In the genomic region with DNA sequence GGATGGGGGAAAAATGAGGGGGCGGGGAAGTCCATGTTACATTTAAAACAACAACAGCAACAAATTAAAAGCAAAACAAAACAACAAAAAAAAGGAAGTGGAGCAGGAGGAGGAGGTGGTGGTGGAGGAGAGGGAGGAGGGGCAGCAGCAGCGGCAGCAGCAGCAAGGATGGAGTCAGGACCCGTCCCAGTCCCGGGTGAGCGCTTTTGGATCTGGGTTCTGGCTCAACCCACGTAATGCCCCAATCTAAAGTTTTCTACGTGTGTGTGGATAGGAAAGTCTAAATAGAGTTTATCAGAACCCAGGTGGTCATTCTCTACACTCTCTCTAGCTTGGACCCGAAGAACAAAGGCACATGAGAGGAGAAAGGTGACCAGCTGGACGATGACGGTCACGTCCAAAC, we compare ENCODE assay signal across 8 cellular contexts. TPM values are rescaled to one million over a fixed set of nuclear protein-coding genes. Genes with fewer than 3 reads are reported as not detected.
DNase-seq lines count a peak whose midpoint lies in the region; TF ChIP-seq lines count a peak whose summit lies in the region.

No MANE protein-coding gene starts in this region.

- peak; percentile 42 for DNase-seq in DMS 273 (lab: John Stamatoyannopoulos, UW; ENCODE audit: unreplicated experiment)
- DNase-seq in DMS 273 treated with DMSO at 0.1 percent for 48 hours (lab: John Stamatoyannopoulos, UW) = no peak
- DNase-seq in NCI-H2227 (lab: John Stamatoyannopoulos, UW; ENCODE audit: unreplicated experiment) = peak; percentile 41
- DNase-seq in retinal pigment epithelial cell (ENCODE audit: low read depth) = no peak
- no peak for DNase-seq in HPDE6-E6E7 (ENCODE audit: extremely low spot score)
- DNase-seq in T1000 (lab: John Stamatoyannopoulos, UW) = no peak
- no peak for DNase-seq in tibial nerve (ENCODE audit: low spot score in 2 of 2)

- TF ChIP-seq EP300 in tibial nerve (IDR thresholded peaks at IDR 0.05) = no peak

- no peak overlapping the region for H3K27ac ChIP-seq in ectodermal cell (ENCODE audit: insufficient read depth, low read depth, low read length, poor library complexity, severe bottlenecking)
- no peak overlapping the region for H3K27ac ChIP-seq in tibial nerve

- no peaks in the 10 kb centered on the region for H3K36me3 ChIP-seq in ectodermal cell (ENCODE audit: control insufficient read depth, insufficient read depth, low read length)
- H3K36me3 ChIP-seq in tibial nerve = no peaks in the 10 kb centered on the region

- H3K4me3 ChIP-seq in ectodermal cell (ENCODE audit: insufficient read depth, low read depth, low read length) (peak overlapping the region; percentile 24), retinal pigment epithelial cell (ENCODE audit: low read length) (peak overlapping the region; percentile 18), tibial nerve (peak overlapping the region in 1 of 4 donors; percentile 16)

- 2% methylated on average over 10 of the region's 11 CpGs for WGBS in ectodermal cell, 2 experiments
- 10 to 11% methylated on average over 11 of the region's 11 CpGs for WGBS in tibial nerve, 2 donors

- peaks cover 28% of the 10 kb centered on the region for H3K4me1 ChIP-seq in ectodermal cell (ENCODE audit: control insufficient read depth, insufficient read depth, low read length)
- H3K4me1 ChIP-seq in tibial nerve = peaks cover 0 to 56% (median 33%) of the 10 kb centered on the region in 4 donors

- H3K27me3 ChIP-seq in ectodermal cell (ENCODE audit: control insufficient read depth, insufficient read depth, low read length, poor library complexity, severe bottlenecking) = peaks cover 80% of the 10 kb centered on the region
- peaks cover 16 to 90% of the 10 kb centered on the region in 2 donors for H3K27me3 ChIP-seq in tibial nerve

- H3K9me3 ChIP-seq in ectodermal cell (ENCODE audit: control insufficient read depth, low read length) (no peaks in the 10 kb centered on the region), tibial nerve (no peaks in the 10 kb centered on the region)

- TF ChIP-seq CTCF in retinal pigment epithelial cell (conservative IDR thresholded peaks at IDR 0.05; ENCODE audit: low read depth, low read length) = no peak
- no peak for TF ChIP-seq CTCF in tibial nerve (IDR thresholded peaks at IDR 0.05)

- no peak for TF ChIP-seq POLR2A in tibial nerve (IDR thresholded peaks at IDR 0.05)

RNA-seq across cellular contexts. Expression of a gene that starts 0.7 kb away (rescaled TPM):
- not detected for polyA plus RNA-seq in ectodermal cell (2013, experiment 1 of 4)
- 0.25 TPM for polyA plus RNA-seq in ectodermal cell (2013, experiment 2 of 4)
- polyA plus RNA-seq in ectodermal cell (2013, experiment 3 of 4) = not detected
- polyA plus RNA-seq in ectodermal cell (2013, experiment 4 of 4) = 0.16 TPM
- not detected for total RNA-seq in tibial nerve

RNA-seq across cellular contexts. Expression of a gene that starts 24.6 kb away (rescaled TPM):
- polyA plus RNA-seq in ectodermal cell (2013, experiment 1 of 4) = 119 TPM
- polyA plus RNA-seq in ectodermal cell (2013, experiment 2 of 4) = 116 TPM
- 102 TPM for polyA plus RNA-seq in ectodermal cell (2013, experiment 3 of 4)
- polyA plus RNA-seq in ectodermal cell (2013, experiment 4 of 4) = 110 TPM
- total RNA-seq in tibial nerve = 10 to 100 TPM; 59.2 to 96.9 (median 75.5) TPM

Comparison
In these comparisons a context has a peak if more than half of its experiments do, and no peak if none do; other contexts are left out.
1. DNase-seq: peak in DMS 273 (single experiment) and NCI-H2227 (single experiment); none in DMS 273 treated with DMSO at 0.1 percent for 48 hours (single experiment), retinal pigment epithelial cell (single experiment), HPDE6-E6E7 (single experiment), T1000 (single experiment) and tibial nerve (0 of 2).